21 cellular contexts compared by ENCODE assay signal in genomic region chr10:47164800-47165128, GRCh38.
DNase-seq lines count a peak whose midpoint lies in the region; ATAC-seq, FAIRE-seq and TF ChIP-seq lines count a peak whose summit lies in the region.
"Had no signal": no experiment of that assay in that cellular context is flagged by ENCODE, and none has a peak within 500 bp of the region (broad histone marks: within the 10 kb centered on the region; RNA-seq: fewer than 3 reads in every experiment).

No MANE protein-coding gene starts in this region.

- no peak for ATAC-seq in CD8-positive, alpha-beta T cell
- no peak for ATAC-seq in T-helper 17 cell
- no peak for ATAC-seq in HG03135 (IDR thresholded peaks at IDR 0.05; ENCODE audit: unreplicated experiment)
- no peak for ATAC-seq in pancreas
- ATAC-seq: body of pancreas had no signal

- no peaks in the 10 kb centered on the region for H3K27me3 ChIP-seq in CD8-positive, alpha-beta T cell (ENCODE audit: insufficient read depth, low read length)
- H3K27me3 ChIP-seq in mesenchymal stem cell (ENCODE audit: control insufficient read depth in 1 of 2, insufficient read depth in 1 of 2, low read length in 2 of 2) (peaks cover 0 to 9% of the 10 kb centered on the region in 2 experiments), pancreas (no peaks in the 10 kb centered on the region)
- H3K27me3 ChIP-seq: BLaER1, body of pancreas, Peyer's patch, thyroid gland had no signal

- no peak overlapping the region for H3K4me2 ChIP-seq in mesenchymal stem cell (ENCODE audit: low read length, poor library complexity, severe bottlenecking)

- no peaks in the 10 kb centered on the region for H3K79me1 ChIP-seq in mesenchymal stem cell (replicated peaks; ENCODE audit: low read length, poor library complexity, severe bottlenecking)

- H2BK15ac ChIP-seq in mesenchymal stem cell (ENCODE audit: low read depth, poor library complexity, severe bottlenecking): no peak overlapping the region

- DNase-seq in CD14-positive monocyte (ENCODE audit: low spot score): peak; percentile 59
- no peak for DNase-seq in CD8-positive, alpha-beta T cell
- DNase-seq in T-helper 17 cell: no peak
- no peak for DNase-seq in mesenchymal stem cell
- no peak for DNase-seq in CD1c-positive myeloid dendritic cell (ENCODE audit: extremely low spot score)
- no peak for DNase-seq in pancreas
- DNase-seq: activated effector memory CD4-positive, alpha-beta T cell treated with anti-CD3 and anti-CD28 coated beads, Interleukin-2, amount 50 U/mL, for 16 hours; body of pancreas; DMS79 treated with DMSO at 0.1 percent for 48 hours; esophagus squamous epithelium; glutamatergic neuron; HCEC 1CT; NCI-H1417; NCI-H2171 treated with DMSO at 0.1 percent for 48 hours; NCI-H748 treated with DMSO at 0.1 percent for 48 hours; Peyer's patch had no signal

- H4K91ac ChIP-seq in mesenchymal stem cell (ENCODE audit: low read length): no peak overlapping the region

- H3K4me3 Mint-ChIP-seq in CD14-positive monocyte: peak overlapping the region in 1 of 2 donors; percentile 87
- peak overlapping the region; percentile 85 for H3K4me3 Mint-ChIP-seq in CD8-positive, alpha-beta T cell
- no peak overlapping the region for H3K4me3 Mint-ChIP-seq in T-helper 17 cell

- H3K9ac ChIP-seq in mesenchymal stem cell (ENCODE audit: low read length): peak overlapping the region; percentile 86
- H3K9ac ChIP-seq: BLaER1 had no signal

- no peak overlapping the region for H2BK5ac ChIP-seq in mesenchymal stem cell (ENCODE audit: low read depth, low read length, poor library complexity, severe bottlenecking)

- CTCF ChIA-PET in CD8-positive, alpha-beta T cell (lab: Charles Lee): interaction anchor here (2.1 kb wide), 1 partner anchor 140 kb away, joined by 8 read pairs; no protein-coding TSS in a partner anchor

- H3K4ac ChIP-seq in mesenchymal stem cell (ENCODE audit: low read depth in 1 of 2, low read length in 2 of 2): no peak overlapping the region

- peak overlapping the region; percentile 74 for H3K27ac ChIP-seq in CD8-positive, alpha-beta T cell (ENCODE audit: low read depth, low read length)
- H3K27ac ChIP-seq in mesenchymal stem cell (ENCODE audit: low read length, poor library complexity, severe bottlenecking) (no peak overlapping the region), pancreas (no peak overlapping the region)

- peaks cover 23% of the 10 kb centered on the region for H3K4me1 ChIP-seq in CD8-positive, alpha-beta T cell (ENCODE audit: insufficient read depth, low read length)
- peaks cover 11% of the 10 kb centered on the region for H3K4me1 ChIP-seq in mesenchymal stem cell (ENCODE audit: control insufficient read depth, insufficient read depth, low read depth, low read length)
- H3K4me1 ChIP-seq in pancreas: no peaks in the 10 kb centered on the region
- H3K4me1 ChIP-seq: body of pancreas had no signal

- no peak overlapping the region for H2BK12ac ChIP-seq in mesenchymal stem cell (ENCODE audit: low read length in 2 of 2)

- peaks cover 65% of the 10 kb centered on the region for H3K4me1 Mint-ChIP-seq in CD14-positive monocyte
- peaks cover 31% of the 10 kb centered on the region for H3K4me1 Mint-ChIP-seq in CD8-positive, alpha-beta T cell (ENCODE audit: low read depth)
- H3K4me1 Mint-ChIP-seq in T-helper 17 cell: peaks cover 11% of the 10 kb centered on the region

- H3K4me3 ChIP-seq in CD8-positive, alpha-beta T cell (ENCODE audit: low read depth, low read length): no peak overlapping the region
- H3K4me3 ChIP-seq in mesenchymal stem cell (ENCODE audit: insufficient read depth in 1 of 2, low read depth in 1 of 2, low read length in 2 of 2): no peak overlapping the region
- H3K4me3 ChIP-seq in pancreas: no peak overlapping the region
- H3K4me3 ChIP-seq: body of pancreas, lung, thyroid gland had no signal

- no peak overlapping the region for H3K14ac ChIP-seq in mesenchymal stem cell (ENCODE audit: low read length in 2 of 2)

- H3K36me3 Mint-ChIP-seq in CD14-positive monocyte (peaks cover 5 to 6% of the 10 kb centered on the region in 2 donors), T-helper 17 cell (ENCODE audit: low read depth) (no peaks in the 10 kb centered on the region)
- H3K36me3 Mint-ChIP-seq in CD8-positive, alpha-beta T cell: no peaks in the 10 kb centered on the region

- H3K36me3 ChIP-seq in CD8-positive, alpha-beta T cell (ENCODE audit: insufficient read depth, low read length): no peaks in the 10 kb centered on the region
- H3K36me3 ChIP-seq in mesenchymal stem cell (ENCODE audit: control insufficient read depth in 1 of 2, insufficient read depth in 2 of 2, low read depth in 1 of 2, low read length in 2 of 2) (no peaks in the 10 kb centered on the region), pancreas (no peaks in the 10 kb centered on the region)
- H3K36me3 ChIP-seq: BLaER1, esophagus squamous epithelium, Peyer's patch, thyroid gland had no signal

- H3K9me3 ChIP-seq in CD8-positive, alpha-beta T cell (ENCODE audit: low read length): no peaks in the 10 kb centered on the region
- H3K9me3 ChIP-seq in T-helper 17 cell (ENCODE audit: control insufficient read depth, low read length, poor library complexity, severe bottlenecking) (no peaks in the 10 kb centered on the region), mesenchymal stem cell (ENCODE audit: control insufficient read depth, low read length) (no peaks in the 10 kb centered on the region), pancreas (no peaks in the 10 kb centered on the region)
- H3K9me3 ChIP-seq: body of pancreas, esophagus squamous epithelium, Peyer's patch, thyroid gland had no signal

- H3K27me3 Mint-ChIP-seq in CD14-positive monocyte (ENCODE audit: low read depth in 3 of 3) (peaks cover 0 to 9% (median 1%) of the 10 kb centered on the region in 3 donors), T-helper 17 cell (peaks cover 11% of the 10 kb centered on the region)
- H3K27me3 Mint-ChIP-seq in CD8-positive, alpha-beta T cell (ENCODE audit: low read depth): no peaks in the 10 kb centered on the region

- TF ChIP-seq CTCF in CD14-positive monocyte (IDR thresholded peaks at IDR 0.05) (no peak), pancreas (IDR thresholded peaks at IDR 0.05) (no peak)
- no peak for TF ChIP-seq CTCF in CD8-positive, alpha-beta T cell (IDR thresholded peaks at IDR 0.05)

- H2AFZ ChIP-seq in mesenchymal stem cell (ENCODE audit: low read depth, low read length): no peak overlapping the region

- H4K8ac ChIP-seq in mesenchymal stem cell (ENCODE audit: low read length): no peak overlapping the region

- POLR2A ChIA-PET in CD8-positive, alpha-beta T cell (lab: Charles Lee): interaction anchor here (2.3 kb wide), 1 partner anchor 147 kb away, joined by 11 read pairs; no protein-coding TSS in a partner anchor

- no peak overlapping the region for H3K18ac ChIP-seq in mesenchymal stem cell (ENCODE audit: low read depth in 1 of 2, low read length in 2 of 2)

- no peak overlapping the region for H2BK120ac ChIP-seq in mesenchymal stem cell (ENCODE audit: low read depth, low read length)

- no peak overlapping the region for H2AK5ac ChIP-seq in mesenchymal stem cell (ENCODE audit: low read length, severe bottlenecking)

- no peak for FAIRE-seq in pancreas (lab: Jason Lieb, UNC)
- FAIRE-seq: GM19239 had no signal

- H3K23ac ChIP-seq in mesenchymal stem cell (ENCODE audit: low read length in 2 of 2): no peak overlapping the region

- WGBS in mesenchymal stem cell: 60% methylated on average over 3 of the region's 3 CpGs
- 50 to 52% methylated on average over 3 of the region's 3 CpGs for WGBS in pancreas, 2 donors

- peaks cover 3 to 14% (median 6%) of the 10 kb centered on the region in 7 donors for H3K9me3 Mint-ChIP-seq in CD14-positive monocyte
- H3K9me3 Mint-ChIP-seq in CD8-positive, alpha-beta T cell: peaks cover 3% of the 10 kb centered on the region

- intact Hi-C loops in CD14-positive monocyte (cut with micrococcal nuclease): loop anchor here (5.0 kb wide), 2 partner anchors 32 to 93 kb away; no protein-coding TSS in a partner anchor
- intact Hi-C loops in CD8-positive, alpha-beta T cell (cut with DNase I, micrococcal nuclease): loop anchor here (1.0 to 10.0 kb wide), 5 partner anchors 43 to 140 kb away; partner anchors contain the start of gene GDF10 (in 1 of the 2)
- intact Hi-C loops in pancreas (cut with DNase I): no loop called here

- H3K27ac Mint-ChIP-seq in CD14-positive monocyte (peak overlapping the region in 6 of 7 donors; percentile 45 to 98 (median 95)), T-helper 17 cell (peak overlapping the region; percentile 91)
- peak overlapping the region; percentile 98 for H3K27ac Mint-ChIP-seq in CD8-positive, alpha-beta T cell

Comparison
In these comparisons a context has a peak if more than half of its experiments do, and no peak if none do; other contexts are left out.
1. intact Hi-C loops: an anchor here in CD14-positive monocyte (5.0 kb wide) and CD8-positive, alpha-beta T cell (1.0 to 10.0 kb wide); none called in pancreas.